ENCODE assay signal across 21 cellular contexts in the genomic region with DNA sequence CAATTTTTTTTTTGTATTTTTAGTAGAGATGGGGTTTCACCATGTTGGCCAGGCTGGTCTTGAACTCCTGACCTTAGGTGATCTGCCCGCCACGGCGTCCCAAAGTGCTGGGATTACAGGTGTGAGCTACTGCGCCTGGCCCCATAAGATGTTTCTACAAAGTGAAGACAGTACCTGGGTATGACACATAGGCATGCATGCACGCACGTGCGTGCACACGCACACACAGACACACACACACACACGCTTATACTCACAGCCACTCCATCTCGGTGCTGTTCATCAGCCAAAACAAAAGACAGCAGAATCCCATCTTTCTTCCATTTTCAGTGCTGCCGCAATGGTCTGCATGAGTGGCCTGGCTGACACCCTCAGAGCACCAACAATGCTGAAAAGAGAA.
"Had no signal": no experiment of that assay in that cellular context is flagged by ENCODE, and none has a peak within 500 bp of the region (broad histone marks: within the 10 kb centered on the region; RNA-seq: fewer than 3 reads in every experiment).

No MANE protein-coding gene starts in this region.

- H3K4me3 Mint-ChIP-seq: endodermal cell; naive B cell; nephron; stimulated activated naive B cell treated with anti-CD40 and anti-IgM and Interleukin-4, amounts not matched to agents 10 μg/mL and 1 μg/mL and 100 μg/mL, for 72 hours; type B pancreatic cell had no signal

- H3K27me3 Mint-ChIP-seq: naive B cell; stimulated activated naive B cell treated with anti-CD40 and anti-IgM and Interleukin-4, amounts not matched to agents 10 μg/mL and 1 μg/mL and 100 μg/mL, for 72 hours; type B pancreatic cell had no signal

- H3K36me3 Mint-ChIP-seq: type B pancreatic cell had no signal

- H3K4me1 ChIP-seq: parathyroid adenoma, uterus had no signal

- H3K4me1 Mint-ChIP-seq: nephron had no signal

- ATAC-seq: foreskin keratinocyte; left colon; left ventricle myocardium superior; stimulated activated naive B cell treated with anti-CD40 and anti-IgM and Interleukin-4, amounts not matched to agents 10 μg/mL and 1 μg/mL and 100 μg/mL, for 72 hours had no signal

- H3K9me3 ChIP-seq: right atrium auricular region, stomach, uterus had no signal

- H3K27ac Mint-ChIP-seq: endodermal cell, nephron, type B pancreatic cell had no signal

- DNase-seq: effector CD4-positive, alpha-beta T cell; endodermal cell; erythroblast; foreskin keratinocyte; left colon; left ventricle myocardium superior; mesenchymal stem cell; naive B cell; stimulated activated CD4-positive, alpha-beta T cell treated with anti-CD3 and anti-CD28 coated beads, Interleukin-2, amount 100 ng/mL, for 48 hours; stimulated activated CD8-positive, alpha-beta memory T cell treated with anti-CD3 and anti-CD28 coated beads, Interleukin-4, amount 100 ng/mL, for 48 hours; stimulated activated naive B cell treated with anti-CD40 and anti-IgM and Interleukin-4, amounts not matched to agents 10 μg/mL and 1 μg/mL and 100 μg/mL, for 72 hours; stomach; substantia nigra; uterus had no signal

- H3K27ac ChIP-seq: coronary artery, foreskin keratinocyte, parathyroid adenoma, right atrium auricular region, stomach, uterus had no signal

- H3K4me3 ChIP-seq: coronary artery, lung, right atrium auricular region, smooth muscle cell, stomach, uterus had no signal

- H3K27me3 ChIP-seq: foreskin keratinocyte, right atrium auricular region, stomach, uterus had no signal

- H3K36me3 ChIP-seq: right atrium auricular region, stomach, uterus had no signal

- H3K9me3 Mint-ChIP-seq: endodermal cell; nephron; stimulated activated naive B cell treated with anti-CD40 and anti-IgM and Interleukin-4, amounts not matched to agents 10 μg/mL and 1 μg/mL and 100 μg/mL, for 72 hours had no signal
